In genomic region chr1:205313681-205314308, GRCh38 we compare ENCODE assay signal across 8 cellular contexts. TPM values are rescaled to one million over a fixed set of nuclear protein-coding genes. Genes with fewer than 3 reads are reported as not detected.
DNase-seq lines count a peak whose midpoint lies in the region; FAIRE-seq and TF ChIP-seq lines count a peak whose summit lies in the region.

No MANE protein-coding gene starts in this region.

- peak overlapping the region; percentile 78 for H3K27ac ChIP-seq in SJCRH30
- peak overlapping the region; percentile 70 for H3K27ac ChIP-seq in cingulate gyrus (ENCODE audit: low read depth, low read length)
- H3K27ac ChIP-seq in layer of hippocampus (ENCODE audit: low read depth, low read length), result peak overlapping the region; percentile 76

- H3K27me3 ChIP-seq in HAP-1 (ENCODE audit: low read depth) (no peaks in the 10 kb centered on the region), SJCRH30 (no peaks in the 10 kb centered on the region), layer of hippocampus (ENCODE audit: control insufficient read depth, insufficient read depth, low read length) (no peaks in the 10 kb centered on the region)

- peaks cover 22% of the 10 kb centered on the region for H3K36me3 ChIP-seq in HAP-1 (replicated peaks)
- no peaks in the 10 kb centered on the region for H3K36me3 ChIP-seq in SJCRH30

- H3K4me1 ChIP-seq in HAP-1 (peaks cover 53% of the 10 kb centered on the region), SJCRH30 (peaks cover 37% of the 10 kb centered on the region)

- DNase-seq in C1 segment of cervical spinal cord (lab: John Stamatoyannopoulos, UW) (peak in 12 of 14 donors; percentile 20 to 68 (median 46)), HAP-1 (ENCODE audit: low spot score in 2 of 2) (peak; percentile 96 to 100), SJCRH30 (peak; percentile 94), H54 (ENCODE audit: insufficient read length, low spot score) (no peak), NCI-H526 treated with DMSO at 0.1 percent for 48 hours (lab: John Stamatoyannopoulos, UW) (no peak)
- DNase-seq in stimulated activated CD8-positive, alpha-beta memory T cell treated with anti-CD3 and anti-CD28 coated beads, Interleukin-4, amount 100 ng/mL, for 24 hours (ENCODE audit: low read depth), result peak; percentile 35

- in situ Hi-C loops in HAP-1 (cut with MboI; ENCODE audit: low sequenced_read_pairs), result no loop called here

- FAIRE-seq in H54 (lab: Jason Lieb, UNC), result no peak

- TF ChIP-seq POLR2A in H54 (IDR thresholded peaks at IDR 0.05; ENCODE audit: low read depth, low read length), result no peak

- H3K4me3 ChIP-seq in HAP-1 (peak overlapping the region; percentile 16), SJCRH30 (peak overlapping the region; percentile 54)

- H3K9me3 ChIP-seq in HAP-1 (no peaks in the 10 kb centered on the region), SJCRH30 (replicated peaks) (no peaks in the 10 kb centered on the region)

RNA-seq across cellular contexts. Expression of gene NUAK2, which starts 7.8 kb away (rescaled TPM):
- total RNA-seq in SJCRH30 (2014; rRNA removed; shearing (Covaris generic)), result 2.1 and 2.2 TPM in 2 replicates

RNA-seq across cellular contexts. Expression of gene KLHDC8A, which starts 42.9 kb away (rescaled TPM):
- total RNA-seq in SJCRH30 (2014; rRNA removed; shearing (Covaris generic)), result not detected in 2 replicates

Comparison
In these comparisons a context has a peak if more than half of its experiments do, and no peak if none do; other contexts are left out.
1. DNase-seq: peak in C1 segment of cervical spinal cord (12 of 14), HAP-1 (2 of 2), SJCRH30 (2 of 2) and stimulated activated CD8-positive, alpha-beta memory T cell treated with anti-CD3 and anti-CD28 coated beads, Interleukin-4, amount 100 ng/mL, for 24 hours (single experiment); none in H54 (single experiment) and NCI-H526 treated with DMSO at 0.1 percent for 48 hours (single experiment).
2. Peak in every context shown above with its lines, with median percentiles within 50 percentile points of each other: H3K27ac ChIP-seq.